Comparison of ENCODE assay signal across 7 cellular contexts in genomic region chr5:141001854-141002666, GRCh38. TPM values are rescaled to one million over a fixed set of nuclear protein-coding genes. Genes with fewer than 3 reads are reported as not detected.
A peak's percentile ranks its signal among the peaks of the same experiment; 100 is the strongest.
DNase-seq lines count a peak whose midpoint lies in the region; TF ChIP-seq lines count a peak whose summit lies in the region.

No MANE protein-coding gene starts in this region.

- TF ChIP-seq CTCF in stomach (IDR thresholded peaks at IDR 0.05) (no peak), GM13976 (IDR thresholded peaks at IDR 0.05; ENCODE audit: borderline replicate concordance, control extremely low read depth, extremely low read depth, insufficient read depth, missing control alignments) (no peak)

- intact Hi-C loops in stomach (cut with DNase I; ENCODE audit: low total_unique reads), result no loop called here

- peaks cover 0 to 15% (median 12%) of the 10 kb centered on the region in 4 donors for H3K4me1 ChIP-seq in stomach

- no peak for TF ChIP-seq EP300 in stomach (IDR thresholded peaks at IDR 0.05)

- 4 to 7% (median 5%) methylated on average over 19 of the region's 19 CpGs for WGBS in stomach, 5 donors

- H3K4me3 ChIP-seq in stomach, result peak overlapping the region; percentile 23 to 30 (median 26)

- H3K27ac ChIP-seq in stomach, result peak overlapping the region in 3 of 5 donors; percentile 26 to 49 (median 45)

- no peaks in the 10 kb centered on the region for H3K9me3 ChIP-seq in stomach

- no peaks in the 10 kb centered on the region for H3K36me3 ChIP-seq in stomach

- DNase-seq in HT-29 (ENCODE audit: low spot score) (peak; percentile 16), SHP77 treated with DMSO at 0.1 percent for 48 hours (lab: John Stamatoyannopoulos, UW) (peak; percentile 65), iPS DF 19.7 (ENCODE audit: low read depth, low spot score) (peak; percentile 88), stomach (peak; percentile 27), putamen (ENCODE audit: low spot score) (no peak), GM13976 (ENCODE audit: low spot score) (no peak)
- DNase-seq in stimulated activated CD8-positive, alpha-beta memory T cell treated with anti-CD3 and anti-CD28 coated beads, Interleukin-4, amount 100 ng/mL, for 48 hours, result no peak

- TF ChIP-seq POLR2A in stomach (IDR thresholded peaks at IDR 0.05), result no peak

- in situ Hi-C loops in GM13976 (cut with MboI; ENCODE audit: low sequenced_read_pairs, unreplicated experiment), result no loop called here

- H3K27me3 ChIP-seq in stomach, result peaks cover 0 to 6% (median 0%) of the 10 kb centered on the region in 3 donors

RNA-seq across cellular contexts. Expression of gene PCDHAC2, which starts 35.8 kb away (rescaled TPM):
- total RNA-seq in HT-29 (2014; rRNA removed; shearing (Covaris generic)), result 0.03 and 0.10 TPM in 2 replicates
- 1 to 10 TPM in 2 of 5 donors, under 1 TPM in 1, not detected in 2; 0.58 to 4.2 (median 2.6) TPM for total RNA-seq in stomach
- under 1 TPM in 2 of 3 donors, not detected in 1; 0.05 to 0.19 TPM for polyA plus RNA-seq in stomach

RNA-seq across cellular contexts. Expression of gene PCDHB1, which starts 49.1 kb away (rescaled TPM):
- total RNA-seq in HT-29 (2014; rRNA removed; shearing (Covaris generic)), result not detected in 2 replicates
- total RNA-seq in stomach, result under 1 TPM in 2 of 5 donors, not detected in 3; under 0.01 to 0.37 TPM
- under 1 TPM in 1 of 3 donors, not detected in 2; 0.03 TPM for polyA plus RNA-seq in stomach

Comparison
In these comparisons a context has a peak if more than half of its experiments do, and no peak if none do; other contexts are left out.
1. DNase-seq: peak in HT-29 (single experiment), SHP77 treated with DMSO at 0.1 percent for 48 hours (single experiment), iPS DF 19.7 (single experiment) and stomach (single experiment); none in putamen (single experiment), stimulated activated CD8-positive, alpha-beta memory T cell treated with anti-CD3 and anti-CD28 coated beads, Interleukin-4, amount 100 ng/mL, for 48 hours (single experiment) and GM13976 (single experiment).